1 cellular context compared by ENCODE assay signal in the genomic region with DNA sequence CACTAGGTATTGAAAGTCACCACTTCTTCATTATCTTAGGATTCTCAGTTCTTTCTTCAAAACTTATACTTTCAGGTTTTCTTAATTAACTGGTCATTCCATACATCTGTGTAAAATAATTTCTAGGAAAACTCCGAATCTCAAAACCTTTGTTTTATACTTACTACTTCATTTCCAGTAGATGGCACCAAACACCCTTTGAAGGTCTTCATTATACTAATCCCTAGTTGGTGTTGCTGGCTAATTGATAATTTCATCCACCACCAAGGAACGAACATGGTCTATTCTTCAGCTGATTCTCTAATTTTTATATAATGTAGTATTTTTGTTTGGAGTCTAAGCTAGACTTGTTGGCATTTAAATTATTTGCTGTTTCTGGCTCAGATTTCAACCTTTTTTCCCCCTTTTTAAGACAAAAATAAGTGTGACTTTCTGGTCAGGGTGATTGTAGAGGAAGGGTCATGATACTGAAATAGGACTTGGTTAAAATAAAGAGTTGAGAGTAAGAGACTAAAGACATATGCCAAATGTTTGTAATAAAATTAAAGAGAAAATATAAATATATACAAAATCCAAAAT.
TF ChIP-seq lines count a peak whose summit lies in the region.

No MANE protein-coding gene starts in this region.

TF ChIP-seq in HepG2, 621 proteins besides CTCF, POLR2A, EP300 and RAD21 (continued from another document):
- no peak for TF ChIP-seq TRIM22 (IDR thresholded peaks at IDR 0.05)
- TF ChIP-seq, protein P1, sequence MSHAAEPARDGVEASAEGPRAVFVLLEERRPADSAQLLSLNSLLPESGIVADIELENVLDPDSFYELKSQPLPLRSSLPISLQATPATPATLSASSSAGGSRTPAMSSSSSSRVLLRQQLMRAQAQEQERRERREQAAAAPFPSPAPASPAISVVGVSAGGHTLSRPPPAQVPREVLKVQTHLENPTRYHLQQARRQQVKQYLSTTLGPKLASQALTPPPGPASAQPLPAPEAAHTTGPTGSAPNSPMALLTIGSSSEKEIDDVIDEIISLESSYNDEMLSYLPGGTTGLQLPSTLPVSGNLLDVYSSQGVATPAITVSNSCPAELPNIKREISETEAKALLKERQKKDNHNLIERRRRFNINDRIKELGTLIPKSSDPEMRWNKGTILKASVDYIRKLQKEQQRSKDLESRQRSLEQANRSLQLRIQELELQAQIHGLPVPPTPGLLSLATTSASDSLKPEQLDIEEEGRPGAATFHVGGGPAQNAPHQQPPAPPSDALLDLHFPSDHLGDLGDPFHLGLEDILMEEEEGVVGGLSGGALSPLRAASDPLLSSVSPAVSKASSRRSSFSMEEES (CRISPR knock-in tag; IDR thresholded peaks at IDR 0.05) = 0 out of 2 replicates have a peak, but pooled peaks have one; percentile 11
- TF ChIP-seq ZNF75D (CRISPR knock-in tag; IDR thresholded peaks at IDR 0.05; ENCODE audit: borderline replicate concordance) = no peak
- peak; percentile 53; the same call in 1 of the 2 replicates for TF ChIP-seq ZSCAN9 (CRISPR knock-in tag; IDR thresholded peaks at IDR 0.05; ENCODE audit: borderline replicate concordance)
- no peak for TF ChIP-seq HNF4G (IDR thresholded peaks at IDR 0.05; ENCODE audit: borderline replicate concordance, low read depth, low read length)
- no peak for TF ChIP-seq HNF4G (CRISPR knock-in tag; IDR thresholded peaks at IDR 0.05; ENCODE audit: borderline replicate concordance, low read depth)
- no peak for TF ChIP-seq KDM5B (CRISPR knock-in tag; IDR thresholded peaks at IDR 0.05; ENCODE audit: borderline replicate concordance)
- TF ChIP-seq ZNF800 (CRISPR knock-in tag; IDR thresholded peaks at IDR 0.05) = 0 out of 2 replicates have a peak, but pooled peaks have one; percentile 20
